In the genomic region with DNA sequence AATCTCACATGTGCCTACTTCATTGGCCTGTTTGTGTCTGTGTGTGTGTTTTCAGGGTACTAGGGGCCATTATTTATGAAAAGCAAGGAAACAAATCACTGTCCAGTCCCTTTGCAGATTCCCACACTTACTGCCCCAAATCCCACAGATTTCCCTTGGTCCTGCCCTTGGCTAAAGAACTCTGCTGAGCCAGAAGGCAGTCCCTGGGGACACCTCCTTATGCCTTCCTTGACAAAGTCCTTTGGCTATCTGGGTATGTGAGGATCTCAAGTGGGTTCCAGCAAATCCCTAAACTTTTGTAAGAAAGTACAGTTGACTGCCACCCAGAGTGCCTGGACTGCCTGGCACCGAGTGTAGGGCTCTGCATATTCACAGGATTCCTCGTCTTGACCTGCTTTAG, we compare ENCODE assay signal across 1 cellular context.
TF ChIP-seq lines count a peak whose summit lies in the region.

No MANE protein-coding gene starts in this region.

TF ChIP-seq in GM23338, 12 proteins besides CTCF, POLR2A, EP300 and RAD21 (continued from another document):
- TF ChIP-seq ZNF462 (CRISPR knock-in tag; IDR thresholded peaks at IDR 0.05) = no peak
- no peak for TF ChIP-seq JUNB (IDR thresholded peaks at IDR 0.05; ENCODE audit: unreplicated experiment)
- no peak for TF ChIP-seq ZNF114 (CRISPR knock-in tag; IDR thresholded peaks at IDR 0.05)
- TF ChIP-seq, protein P1, sequence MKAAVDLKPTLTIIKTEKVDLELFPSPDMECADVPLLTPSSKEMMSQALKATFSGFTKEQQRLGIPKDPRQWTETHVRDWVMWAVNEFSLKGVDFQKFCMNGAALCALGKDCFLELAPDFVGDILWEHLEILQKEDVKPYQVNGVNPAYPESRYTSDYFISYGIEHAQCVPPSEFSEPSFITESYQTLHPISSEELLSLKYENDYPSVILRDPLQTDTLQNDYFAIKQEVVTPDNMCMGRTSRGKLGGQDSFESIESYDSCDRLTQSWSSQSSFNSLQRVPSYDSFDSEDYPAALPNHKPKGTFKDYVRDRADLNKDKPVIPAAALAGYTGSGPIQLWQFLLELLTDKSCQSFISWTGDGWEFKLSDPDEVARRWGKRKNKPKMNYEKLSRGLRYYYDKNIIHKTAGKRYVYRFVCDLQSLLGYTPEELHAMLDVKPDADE (IDR thresholded peaks at IDR 0.05) = no peak
- TF ChIP-seq EZH2phosphoT487 (IDR thresholded peaks at IDR 0.05; ENCODE audit: unreplicated experiment) = no peak
- TF ChIP-seq EZH2 (IDR thresholded peaks at IDR 0.05; ENCODE audit: low read depth, unreplicated experiment) = no peak
